ENCODE assay signal across 2 cellular contexts in the genomic region with DNA sequence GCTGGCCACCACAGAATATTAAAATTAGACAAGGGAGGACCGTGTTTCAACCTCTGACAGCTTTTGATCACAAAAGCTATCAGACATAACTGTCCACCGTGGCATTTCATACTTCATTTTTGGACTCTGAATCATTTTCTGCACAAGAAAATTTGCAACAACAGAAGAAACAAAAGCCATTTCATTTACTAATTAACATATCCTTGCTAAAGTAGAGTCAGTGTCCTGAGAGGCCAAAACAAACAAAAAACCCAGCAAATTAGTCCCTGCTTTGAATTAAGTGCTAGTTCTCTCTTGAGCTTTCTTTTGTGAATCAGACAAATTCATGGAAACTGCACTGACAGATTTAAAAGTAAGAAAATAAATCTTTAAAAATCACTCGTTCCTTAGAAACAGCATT.
TF ChIP-seq lines count a peak whose summit lies in the region.

No MANE protein-coding gene starts in this region.

TF ChIP-seq in H1, 55 proteins besides CTCF, POLR2A, EP300 and RAD21 (continues in another document):
- TF ChIP-seq POU5F1 (IDR thresholded peaks at IDR 0.05; ENCODE audit: low read depth, low read length) (no peak), MAFK (IDR thresholded peaks at IDR 0.05; ENCODE audit: low read depth, low read length) (no peak), BACH1 (IDR thresholded peaks at IDR 0.05; ENCODE audit: low read length) (no peak), EGR1 (IDR thresholded peaks at IDR 0.05; ENCODE audit: borderline replicate concordance, low read depth, low read length) (no peak), TCF12 (IDR thresholded peaks at IDR 0.05; ENCODE audit: low read depth, low read length) (no peak), RBBP5 (IDR thresholded peaks at IDR 0.05; ENCODE audit: borderline replicate concordance, low read depth, low read length) (no peak), KDM5A (IDR thresholded peaks at IDR 0.05; ENCODE audit: low read length) (no peak), BRCA1 (IDR thresholded peaks at IDR 0.05; ENCODE audit: low read depth, low read length) (no peak)
- TF ChIP-seq, protein P1, sequence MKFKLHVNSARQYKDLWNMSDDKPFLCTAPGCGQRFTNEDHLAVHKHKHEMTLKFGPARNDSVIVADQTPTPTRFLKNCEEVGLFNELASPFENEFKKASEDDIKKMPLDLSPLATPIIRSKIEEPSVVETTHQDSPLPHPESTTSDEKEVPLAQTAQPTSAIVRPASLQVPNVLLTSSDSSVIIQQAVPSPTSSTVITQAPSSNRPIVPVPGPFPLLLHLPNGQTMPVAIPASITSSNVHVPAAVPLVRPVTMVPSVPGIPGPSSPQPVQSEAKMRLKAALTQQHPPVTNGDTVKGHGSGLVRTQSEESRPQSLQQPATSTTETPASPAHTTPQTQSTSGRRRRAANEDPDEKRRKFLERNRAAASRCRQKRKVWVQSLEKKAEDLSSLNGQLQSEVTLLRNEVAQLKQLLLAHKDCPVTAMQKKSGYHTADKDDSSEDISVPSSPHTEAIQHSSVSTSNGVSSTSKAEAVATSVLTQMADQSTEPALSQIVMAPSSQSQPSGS (IDR thresholded peaks at IDR 0.05; ENCODE audit: low read length), result no peak
- TF ChIP-seq, protein P2, sequence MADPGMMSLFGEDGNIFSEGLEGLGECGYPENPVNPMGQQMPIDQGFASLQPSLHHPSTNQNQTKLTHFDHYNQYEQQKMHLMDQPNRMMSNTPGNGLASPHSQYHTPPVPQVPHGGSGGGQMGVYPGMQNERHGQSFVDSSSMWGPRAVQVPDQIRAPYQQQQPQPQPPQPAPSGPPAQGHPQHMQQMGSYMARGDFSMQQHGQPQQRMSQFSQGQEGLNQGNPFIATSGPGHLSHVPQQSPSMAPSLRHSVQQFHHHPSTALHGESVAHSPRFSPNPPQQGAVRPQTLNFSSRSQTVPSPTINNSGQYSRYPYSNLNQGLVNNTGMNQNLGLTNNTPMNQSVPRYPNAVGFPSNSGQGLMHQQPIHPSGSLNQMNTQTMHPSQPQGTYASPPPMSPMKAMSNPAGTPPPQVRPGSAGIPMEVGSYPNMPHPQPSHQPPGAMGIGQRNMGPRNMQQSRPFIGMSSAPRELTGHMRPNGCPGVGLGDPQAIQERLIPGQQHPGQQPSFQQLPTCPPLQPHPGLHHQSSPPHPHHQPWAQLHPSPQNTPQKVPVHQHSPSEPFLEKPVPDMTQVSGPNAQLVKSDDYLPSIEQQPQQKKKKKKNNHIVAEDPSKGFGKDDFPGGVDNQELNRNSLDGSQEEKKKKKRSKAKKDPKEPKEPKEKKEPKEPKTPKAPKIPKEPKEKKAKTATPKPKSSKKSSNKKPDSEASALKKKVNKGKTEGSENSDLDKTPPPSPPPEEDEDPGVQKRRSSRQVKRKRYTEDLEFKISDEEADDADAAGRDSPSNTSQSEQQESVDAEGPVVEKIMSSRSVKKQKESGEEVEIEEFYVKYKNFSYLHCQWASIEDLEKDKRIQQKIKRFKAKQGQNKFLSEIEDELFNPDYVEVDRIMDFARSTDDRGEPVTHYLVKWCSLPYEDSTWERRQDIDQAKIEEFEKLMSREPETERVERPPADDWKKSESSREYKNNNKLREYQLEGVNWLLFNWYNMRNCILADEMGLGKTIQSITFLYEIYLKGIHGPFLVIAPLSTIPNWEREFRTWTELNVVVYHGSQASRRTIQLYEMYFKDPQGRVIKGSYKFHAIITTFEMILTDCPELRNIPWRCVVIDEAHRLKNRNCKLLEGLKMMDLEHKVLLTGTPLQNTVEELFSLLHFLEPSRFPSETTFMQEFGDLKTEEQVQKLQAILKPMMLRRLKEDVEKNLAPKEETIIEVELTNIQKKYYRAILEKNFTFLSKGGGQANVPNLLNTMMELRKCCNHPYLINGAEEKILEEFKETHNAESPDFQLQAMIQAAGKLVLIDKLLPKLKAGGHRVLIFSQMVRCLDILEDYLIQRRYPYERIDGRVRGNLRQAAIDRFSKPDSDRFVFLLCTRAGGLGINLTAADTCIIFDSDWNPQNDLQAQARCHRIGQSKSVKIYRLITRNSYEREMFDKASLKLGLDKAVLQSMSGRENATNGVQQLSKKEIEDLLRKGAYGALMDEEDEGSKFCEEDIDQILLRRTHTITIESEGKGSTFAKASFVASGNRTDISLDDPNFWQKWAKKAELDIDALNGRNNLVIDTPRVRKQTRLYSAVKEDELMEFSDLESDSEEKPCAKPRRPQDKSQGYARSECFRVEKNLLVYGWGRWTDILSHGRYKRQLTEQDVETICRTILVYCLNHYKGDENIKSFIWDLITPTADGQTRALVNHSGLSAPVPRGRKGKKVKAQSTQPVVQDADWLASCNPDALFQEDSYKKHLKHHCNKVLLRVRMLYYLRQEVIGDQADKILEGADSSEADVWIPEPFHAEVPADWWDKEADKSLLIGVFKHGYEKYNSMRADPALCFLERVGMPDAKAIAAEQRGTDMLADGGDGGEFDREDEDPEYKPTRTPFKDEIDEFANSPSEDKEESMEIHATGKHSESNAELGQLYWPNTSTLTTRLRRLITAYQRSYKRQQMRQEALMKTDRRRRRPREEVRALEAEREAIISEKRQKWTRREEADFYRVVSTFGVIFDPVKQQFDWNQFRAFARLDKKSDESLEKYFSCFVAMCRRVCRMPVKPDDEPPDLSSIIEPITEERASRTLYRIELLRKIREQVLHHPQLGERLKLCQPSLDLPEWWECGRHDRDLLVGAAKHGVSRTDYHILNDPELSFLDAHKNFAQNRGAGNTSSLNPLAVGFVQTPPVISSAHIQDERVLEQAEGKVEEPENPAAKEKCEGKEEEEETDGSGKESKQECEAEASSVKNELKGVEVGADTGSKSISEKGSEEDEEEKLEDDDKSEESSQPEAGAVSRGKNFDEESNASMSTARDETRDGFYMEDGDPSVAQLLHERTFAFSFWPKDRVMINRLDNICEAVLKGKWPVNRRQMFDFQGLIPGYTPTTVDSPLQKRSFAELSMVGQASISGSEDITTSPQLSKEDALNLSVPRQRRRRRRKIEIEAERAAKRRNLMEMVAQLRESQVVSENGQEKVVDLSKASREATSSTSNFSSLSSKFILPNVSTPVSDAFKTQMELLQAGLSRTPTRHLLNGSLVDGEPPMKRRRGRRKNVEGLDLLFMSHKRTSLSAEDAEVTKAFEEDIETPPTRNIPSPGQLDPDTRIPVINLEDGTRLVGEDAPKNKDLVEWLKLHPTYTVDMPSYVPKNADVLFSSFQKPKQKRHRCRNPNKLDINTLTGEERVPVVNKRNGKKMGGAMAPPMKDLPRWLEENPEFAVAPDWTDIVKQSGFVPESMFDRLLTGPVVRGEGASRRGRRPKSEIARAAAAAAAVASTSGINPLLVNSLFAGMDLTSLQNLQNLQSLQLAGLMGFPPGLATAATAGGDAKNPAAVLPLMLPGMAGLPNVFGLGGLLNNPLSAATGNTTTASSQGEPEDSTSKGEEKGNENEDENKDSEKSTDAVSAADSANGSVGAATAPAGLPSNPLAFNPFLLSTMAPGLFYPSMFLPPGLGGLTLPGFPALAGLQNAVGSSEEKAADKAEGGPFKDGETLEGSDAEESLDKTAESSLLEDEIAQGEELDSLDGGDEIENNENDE (IDR thresholded peaks at IDR 0.05; ENCODE audit: insufficient replicate concordance, low read length), result no peak
- TF ChIP-seq, protein P3, sequence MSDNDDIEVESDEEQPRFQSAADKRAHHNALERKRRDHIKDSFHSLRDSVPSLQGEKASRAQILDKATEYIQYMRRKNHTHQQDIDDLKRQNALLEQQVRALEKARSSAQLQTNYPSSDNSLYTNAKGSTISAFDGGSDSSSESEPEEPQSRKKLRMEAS (IDR thresholded peaks at IDR 0.05), result no peak

TF ChIP-seq in HepG2, 621 proteins besides CTCF, POLR2A, EP300 and RAD21:
- TF ChIP-seq, protein P4, sequence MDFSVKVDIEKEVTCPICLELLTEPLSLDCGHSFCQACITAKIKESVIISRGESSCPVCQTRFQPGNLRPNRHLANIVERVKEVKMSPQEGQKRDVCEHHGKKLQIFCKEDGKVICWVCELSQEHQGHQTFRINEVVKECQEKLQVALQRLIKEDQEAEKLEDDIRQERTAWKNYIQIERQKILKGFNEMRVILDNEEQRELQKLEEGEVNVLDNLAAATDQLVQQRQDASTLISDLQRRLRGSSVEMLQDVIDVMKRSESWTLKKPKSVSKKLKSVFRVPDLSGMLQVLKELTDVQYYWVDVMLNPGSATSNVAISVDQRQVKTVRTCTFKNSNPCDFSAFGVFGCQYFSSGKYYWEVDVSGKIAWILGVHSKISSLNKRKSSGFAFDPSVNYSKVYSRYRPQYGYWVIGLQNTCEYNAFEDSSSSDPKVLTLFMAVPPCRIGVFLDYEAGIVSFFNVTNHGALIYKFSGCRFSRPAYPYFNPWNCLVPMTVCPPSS (IDR thresholded peaks at IDR 0.05), result no peak
- TF ChIP-seq ZNF329 (CRISPR knock-in tag; IDR thresholded peaks at IDR 0.05; ENCODE audit: low read depth) (no peak), ZNF335 (CRISPR knock-in tag; IDR thresholded peaks at IDR 0.05) (no peak), ZNF761 (CRISPR knock-in tag; conservative IDR thresholded peaks at IDR 0.05) (no peak), ZNF879 (CRISPR knock-in tag; IDR thresholded peaks at IDR 0.05) (no peak), KDM5B (CRISPR knock-in tag; IDR thresholded peaks at IDR 0.05; ENCODE audit: borderline replicate concordance) (no peak), XRCC5 (optimal IDR thresholded peaks at IDR 0.05; ENCODE audit: low read length) (no peak)
- TF ChIP-seq, protein P5, sequence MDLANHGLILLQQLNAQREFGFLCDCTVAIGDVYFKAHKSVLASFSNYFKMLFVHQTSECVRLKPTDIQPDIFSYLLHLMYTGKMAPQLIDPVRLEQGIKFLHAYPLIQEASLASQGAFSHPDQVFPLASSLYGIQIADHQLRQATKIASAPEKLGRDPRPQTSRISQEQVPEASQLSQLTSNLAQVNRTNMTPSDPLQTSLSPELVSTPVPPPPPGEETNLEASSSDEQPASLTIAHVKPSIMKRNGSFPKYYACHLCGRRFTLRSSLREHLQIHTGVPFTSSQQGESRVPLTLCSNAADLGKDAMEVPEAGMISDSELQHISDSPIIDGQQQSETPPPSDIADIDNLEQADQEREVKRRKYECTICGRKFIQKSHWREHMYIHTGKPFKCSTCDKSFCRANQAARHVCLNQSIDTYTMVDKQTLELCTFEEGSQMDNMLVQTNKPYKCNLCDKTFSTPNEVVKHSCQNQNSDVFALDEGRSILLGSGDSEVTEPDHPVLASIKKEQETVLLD (CRISPR knock-in tag; IDR thresholded peaks at IDR 0.05; ENCODE audit: low read depth), result no peak
- TF ChIP-seq, protein P6, sequence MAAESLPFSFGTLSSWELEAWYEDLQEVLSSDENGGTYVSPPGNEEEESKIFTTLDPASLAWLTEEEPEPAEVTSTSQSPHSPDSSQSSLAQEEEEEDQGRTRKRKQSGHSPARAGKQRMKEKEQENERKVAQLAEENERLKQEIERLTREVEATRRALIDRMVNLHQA (CRISPR knock-in tag; IDR thresholded peaks at IDR 0.05), result no peak
- TF ChIP-seq, protein P7, sequence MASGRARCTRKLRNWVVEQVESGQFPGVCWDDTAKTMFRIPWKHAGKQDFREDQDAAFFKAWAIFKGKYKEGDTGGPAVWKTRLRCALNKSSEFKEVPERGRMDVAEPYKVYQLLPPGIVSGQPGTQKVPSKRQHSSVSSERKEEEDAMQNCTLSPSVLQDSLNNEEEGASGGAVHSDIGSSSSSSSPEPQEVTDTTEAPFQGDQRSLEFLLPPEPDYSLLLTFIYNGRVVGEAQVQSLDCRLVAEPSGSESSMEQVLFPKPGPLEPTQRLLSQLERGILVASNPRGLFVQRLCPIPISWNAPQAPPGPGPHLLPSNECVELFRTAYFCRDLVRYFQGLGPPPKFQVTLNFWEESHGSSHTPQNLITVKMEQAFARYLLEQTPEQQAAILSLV (CRISPR knock-in tag; IDR thresholded peaks at IDR 0.05; ENCODE audit: borderline replicate concordance), result no peak
